Comparison of ENCODE assay signal across 27 cellular contexts in genomic region chr2:86160156-86160952, GRCh38.
"Had no signal": no experiment of that assay in that cellular context is flagged by ENCODE, and none has a peak within 500 bp of the region (broad histone marks: within the 10 kb centered on the region; RNA-seq: fewer than 3 reads in every experiment).

No MANE protein-coding gene starts in this region.

- H3K27me3 Mint-ChIP-seq: activated naive CD4-positive, alpha-beta T cell treated with anti-CD3 and anti-CD28 coated beads, Interleukin-2, amount 50 U/mL, for 24 hours; central memory CD8-positive, alpha-beta T cell; effector memory CD8-positive, alpha-beta T cell; naive thymus-derived CD4-positive, alpha-beta T cell; stimulated activated naive CD8-positive, alpha-beta T cell treated with anti-CD3 and anti-CD28 coated beads, Interleukin-15, Interleukin-2, amounts not matched to agents 100 ng/mL and 50 ng/mL, for 24 hours had no signal

- H3K9me3 ChIP-seq: ascending aorta, breast epithelium, colonic mucosa, esophagus muscularis mucosa, heart left ventricle, spleen, thyroid gland had no signal

- DNase-seq: activated CD4-positive, alpha-beta T cell treated with anti-CD3 and anti-CD28 coated beads, Interleukin-2, amount 50 U/mL, for 1 hour; activated CD8-positive, alpha-beta memory T cell treated with anti-CD3 and anti-CD28 coated beads for 24 hours; activated CD8-positive, alpha-beta memory T cell treated with anti-CD3 and anti-CD28 coated beads, Interleukin-2, amount 50 U/mL, for 4 hours; activated gamma-delta T cell; colonic mucosa; dorsolateral prefrontal cortex; effector memory CD8-positive, alpha-beta T cell; heart left ventricle; naive thymus-derived CD4-positive, alpha-beta T cell; occipital lobe; posterior cingulate gyrus; retina; spleen; stimulated activated CD4-positive, alpha-beta T cell treated with anti-CD3 and anti-CD28 coated beads, Interleukin-4, amount 100 ng/mL, for 24 hours; substantia nigra; T-helper 2 cell; thyroid gland had no signal

- H3K27ac Mint-ChIP-seq: activated naive CD4-positive, alpha-beta T cell treated with anti-CD3 and anti-CD28 coated beads, Interleukin-2, amount 50 U/mL, for 24 hours had no signal

- H3K4me1 ChIP-seq: ascending aorta, breast epithelium, colonic mucosa, esophagus muscularis mucosa, heart left ventricle, spleen, thyroid gland had no signal

- ATAC-seq: activated CD4-positive, CD25-positive, alpha-beta regulatory T cell treated with anti-CD3 and anti-CD28 coated beads, Interleukin-2, amount 50 U/mL, for 24 hours; effector memory CD8-positive, alpha-beta T cell; heart left ventricle; naive thymus-derived CD4-positive, alpha-beta T cell had no signal

- H3K27ac ChIP-seq: ascending aorta, breast epithelium, colonic mucosa, esophagus muscularis mucosa, heart left ventricle, spleen, thyroid gland, VCaP had no signal

- H3K36me3 ChIP-seq: breast epithelium had no signal

- H3K4me3 ChIP-seq: ascending aorta, breast epithelium, colonic mucosa, dorsolateral prefrontal cortex, esophagus muscularis mucosa, heart left ventricle, lung, spleen, thyroid gland had no signal

- H3K4me3 Mint-ChIP-seq: activated naive CD4-positive, alpha-beta T cell treated with anti-CD3 and anti-CD28 coated beads, Interleukin-2, amount 50 U/mL, for 24 hours; central memory CD8-positive, alpha-beta T cell; effector memory CD8-positive, alpha-beta T cell; naive thymus-derived CD4-positive, alpha-beta T cell; neural crest cell; stimulated activated naive CD8-positive, alpha-beta T cell treated with anti-CD3 and anti-CD28 coated beads, Interleukin-15, Interleukin-2, amounts not matched to agents 100 ng/mL and 50 ng/mL, for 24 hours had no signal

- H3K4me1 Mint-ChIP-seq: activated naive CD4-positive, alpha-beta T cell treated with anti-CD3 and anti-CD28 coated beads, Interleukin-2, amount 50 U/mL, for 24 hours; central memory CD8-positive, alpha-beta T cell; naive thymus-derived CD4-positive, alpha-beta T cell; neural crest cell had no signal

- H3K27me3 ChIP-seq: ascending aorta, breast epithelium, colonic mucosa, dorsolateral prefrontal cortex, esophagus muscularis mucosa, heart left ventricle, spleen, thyroid gland had no signal
